8 cellular contexts compared by ENCODE assay signal in the genomic region with DNA sequence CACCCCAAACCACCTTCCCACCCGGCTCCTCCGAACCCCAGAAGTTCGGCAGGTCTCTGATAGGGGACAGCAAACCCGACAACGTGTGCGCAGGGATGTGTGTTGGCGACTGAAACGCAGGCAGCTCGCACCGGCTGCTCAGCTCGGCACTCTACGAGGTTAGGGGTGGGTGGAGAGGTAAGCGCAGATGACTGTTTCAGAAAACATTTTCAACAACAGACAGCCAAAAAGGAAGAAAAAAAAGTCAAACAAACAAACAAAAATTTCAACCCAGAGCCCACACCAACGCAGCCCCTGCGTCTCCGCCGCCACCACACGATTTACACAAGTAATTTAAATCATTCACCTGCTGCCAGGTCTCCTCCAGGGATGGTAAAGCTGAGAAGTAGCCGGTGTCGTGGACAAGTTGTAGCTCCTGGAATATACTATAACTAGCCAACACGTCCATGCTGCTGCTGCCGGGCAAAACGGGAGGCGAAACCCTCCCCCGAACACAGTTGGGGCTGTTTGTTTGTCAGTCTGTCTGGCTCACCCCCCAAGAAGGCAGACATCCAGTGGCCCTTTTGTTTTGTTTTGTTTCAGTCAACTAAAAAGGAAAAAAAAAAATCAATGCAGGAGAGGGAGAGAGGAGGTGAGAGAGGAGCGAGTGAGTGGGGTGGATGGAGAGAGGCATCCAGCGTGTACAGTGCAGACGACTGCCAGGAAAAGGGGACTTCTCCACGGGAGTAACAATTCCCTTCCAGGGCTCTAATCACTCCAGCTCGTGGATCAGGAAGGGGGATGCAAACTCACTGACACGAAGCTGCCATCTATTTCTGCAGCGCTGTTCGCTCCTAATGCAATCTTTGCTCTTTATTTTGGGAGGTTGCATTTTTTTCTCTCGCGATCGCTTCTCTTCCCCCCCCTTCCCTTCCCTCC. TPM values are rescaled to one million over a fixed set of nuclear protein-coding genes. Genes with fewer than 3 reads are reported as not detected.
DNase-seq lines count a peak whose midpoint lies in the region; ATAC-seq lines count a peak whose summit lies in the region.

Gene KLF7 (minus strand): TSS at position 828 of the 918 bp plus-strand sequence. CDS start 380 bp downstream, at position 448.

- H3K4me3 ChIP-seq in GM08714 (ENCODE audit: low read length), result peak within 1 kb of the TSS; percentile 94
- peak within 1 kb of the TSS; percentile 76 for H3K4me3 ChIP-seq in effector memory CD4-positive, alpha-beta T cell (ENCODE audit: insufficient read depth, low read depth, low read length, poor library complexity, severe bottlenecking)

- H3K9me3 ChIP-seq in effector memory CD4-positive, alpha-beta T cell (ENCODE audit: control insufficient read depth, low read length), result no peaks in the 10 kb centered on the region

- H3K27me3 ChIP-seq in effector memory CD4-positive, alpha-beta T cell (replicated peaks; ENCODE audit: control insufficient read depth, insufficient read depth, low read length, poor library complexity, severe bottlenecking), result no peaks in the 10 kb centered on the region

- no peaks in the 10 kb centered on the region for H3K9me3 Mint-ChIP-seq in activated CD4-positive, alpha-beta memory T cell treated with anti-CD3 and anti-CD28 coated beads for 36 hours

- POLR2A ChIA-PET in activated CD4-positive, alpha-beta memory T cell treated with anti-CD3 and anti-CD28 coated beads for 36 hours (lab: Charles Lee), result interaction anchor here (0.5 to 3.8 kb wide), 31 partner anchors 9 to 459 kb away, joined by 3 to 21 read pairs (median 4); partner anchors contain the start of genes FASTKD2, MDH1B and METTL21A

- ATAC-seq in GM21526 (IDR thresholded peaks at IDR 0.05; ENCODE audit: low FRiP score, unreplicated experiment), result no peak

- H3K4me3 Mint-ChIP-seq in activated CD4-positive, alpha-beta memory T cell treated with anti-CD3 and anti-CD28 coated beads for 36 hours, result peak within 1 kb of the TSS; percentile 95

- H3K36me3 Mint-ChIP-seq in activated CD4-positive, alpha-beta memory T cell treated with anti-CD3 and anti-CD28 coated beads for 36 hours, result peaks cover 7% of the 10 kb centered on the region

- H3K27me3 Mint-ChIP-seq in activated CD4-positive, alpha-beta memory T cell treated with anti-CD3 and anti-CD28 coated beads for 36 hours, result peaks cover 2% of the 10 kb centered on the region

- no peaks in the 10 kb centered on the region for H3K36me3 ChIP-seq in effector memory CD4-positive, alpha-beta T cell (ENCODE audit: control insufficient read depth, insufficient read depth, low read length)

- H3K27ac ChIP-seq in effector memory CD4-positive, alpha-beta T cell (ENCODE audit: insufficient read depth, low read length, poor library complexity, severe bottlenecking), result peak within 1 kb of the TSS; percentile 98

- peaks cover 11% of the 10 kb centered on the region for H3K4me1 ChIP-seq in effector memory CD4-positive, alpha-beta T cell (ENCODE audit: control insufficient read depth, insufficient read depth, low read length, poor library complexity, severe bottlenecking)

- intact Hi-C loops in activated CD4-positive, alpha-beta memory T cell treated with anti-CD3 and anti-CD28 coated beads for 36 hours (cut with micrococcal nuclease), result loop anchor here (1.0 to 5.0 kb wide), 10 partner anchors 8 to 1008 kb away; partner anchors contain the start of genes CCNYL1, CREB1, EEF1B2 and FASTKD2

- DNase-seq in NCI-H1417 (lab: John Stamatoyannopoulos, UW) (peak; percentile 44 to 85 (median 81)), medulla oblongata (ENCODE audit: extremely low spot score) (peak; percentile 50), OCI-M1 (lab: John Stamatoyannopoulos, UW) (no peak)
- DNase-seq in activated CD4-positive, alpha-beta memory T cell treated with anti-CD3 and anti-CD28 coated beads for 36 hours, result peak; percentile 74
- peak; percentile 4 to 20 (median 20) for DNase-seq in effector memory CD4-positive, alpha-beta T cell
- peak; percentile 35 to 52 (median 44) for DNase-seq in stimulated activated CD4-positive, alpha-beta T cell treated with anti-CD3 and anti-CD28 coated beads, TNF-alpha, amount 100 ng/mL, for 24 hours (ENCODE audit: low read depth in 3 of 3)

- peak within 1 kb of the TSS; percentile 99 for H3K27ac Mint-ChIP-seq in activated CD4-positive, alpha-beta memory T cell treated with anti-CD3 and anti-CD28 coated beads for 36 hours

- CTCF ChIA-PET in activated CD4-positive, alpha-beta memory T cell treated with anti-CD3 and anti-CD28 coated beads for 36 hours (lab: Charles Lee), result interaction anchor here (0.7 to 4.6 kb wide), 20 partner anchors 9 to 365 kb away, joined by 3 to 18 read pairs (median 3); no protein-coding TSS in a partner anchor

- H3K4me1 Mint-ChIP-seq in activated CD4-positive, alpha-beta memory T cell treated with anti-CD3 and anti-CD28 coated beads for 36 hours (ENCODE audit: low read depth), result peaks cover 53% of the 10 kb centered on the region

RNA-seq across cellular contexts. Expression of gene KLF7, which starts in this region (rescaled TPM):
- total RNA-seq in activated CD4-positive, alpha-beta memory T cell treated with anti-CD3 and anti-CD28 coated beads for 36 hours, result 10 to 100 TPM; 24.1 to 29.5 TPM
